ENCODE assay signal across 7 cellular contexts in genomic region chr16:27789150-27789549, GRCh38.
"Had no signal": no experiment of that assay in that cellular context is flagged by ENCODE, and none has a peak within 500 bp of the region (broad histone marks: within the 10 kb centered on the region; RNA-seq: fewer than 3 reads in every experiment).

No MANE protein-coding gene starts in this region.

- FAIRE-seq: HTR-8/SVneo, K562 had no signal

- H3K4me3 ChIP-seq: K562 had no signal

- DNase-seq: IMR-90, KBM-7, KG1 had no signal

- ATAC-seq: K562 had no signal

- H3K27ac ChIP-seq: HL-60, KMS-11 had no signal

- H3K4me2 ChIP-seq: KMS-11 had no signal

- H3K9ac ChIP-seq: KMS-11 had no signal
